Comparison of ENCODE assay signal across 1 cellular context in the genomic region with DNA sequence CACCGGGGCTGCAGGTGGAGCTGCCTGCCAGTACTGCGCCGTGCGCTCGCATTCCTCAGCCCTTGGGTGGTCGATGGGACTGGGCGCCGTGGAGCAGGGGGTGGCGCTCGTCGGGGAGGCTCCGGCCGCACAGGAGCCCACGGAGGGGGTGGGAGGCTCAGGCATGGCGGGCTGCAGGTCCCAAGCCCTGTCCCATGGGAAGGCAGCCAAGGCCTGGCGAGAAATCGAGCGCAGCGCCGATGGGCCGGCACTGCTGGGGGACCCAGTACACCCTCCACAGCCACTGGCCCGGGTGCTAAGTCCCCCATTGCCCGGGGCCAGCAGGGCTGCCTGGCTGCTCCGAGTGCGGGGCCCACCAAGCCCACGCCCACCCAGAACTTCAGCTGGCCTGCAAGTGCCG. TPM values are rescaled to one million over a fixed set of nuclear protein-coding genes. Genes with fewer than 3 reads are reported as not detected.
"Had no signal": no experiment of that assay in that cellular context is flagged by ENCODE, and none has a peak within 500 bp of the region (broad histone marks: within the 10 kb centered on the region; RNA-seq: fewer than 3 reads in every experiment).

No MANE protein-coding gene starts in this region.

RNA-seq across cellular contexts. Expression of gene HSD17B6, which starts 32.7 kb away (rescaled TPM):
- total RNA-seq: HT-29 had no signal
